In the genomic region with DNA sequence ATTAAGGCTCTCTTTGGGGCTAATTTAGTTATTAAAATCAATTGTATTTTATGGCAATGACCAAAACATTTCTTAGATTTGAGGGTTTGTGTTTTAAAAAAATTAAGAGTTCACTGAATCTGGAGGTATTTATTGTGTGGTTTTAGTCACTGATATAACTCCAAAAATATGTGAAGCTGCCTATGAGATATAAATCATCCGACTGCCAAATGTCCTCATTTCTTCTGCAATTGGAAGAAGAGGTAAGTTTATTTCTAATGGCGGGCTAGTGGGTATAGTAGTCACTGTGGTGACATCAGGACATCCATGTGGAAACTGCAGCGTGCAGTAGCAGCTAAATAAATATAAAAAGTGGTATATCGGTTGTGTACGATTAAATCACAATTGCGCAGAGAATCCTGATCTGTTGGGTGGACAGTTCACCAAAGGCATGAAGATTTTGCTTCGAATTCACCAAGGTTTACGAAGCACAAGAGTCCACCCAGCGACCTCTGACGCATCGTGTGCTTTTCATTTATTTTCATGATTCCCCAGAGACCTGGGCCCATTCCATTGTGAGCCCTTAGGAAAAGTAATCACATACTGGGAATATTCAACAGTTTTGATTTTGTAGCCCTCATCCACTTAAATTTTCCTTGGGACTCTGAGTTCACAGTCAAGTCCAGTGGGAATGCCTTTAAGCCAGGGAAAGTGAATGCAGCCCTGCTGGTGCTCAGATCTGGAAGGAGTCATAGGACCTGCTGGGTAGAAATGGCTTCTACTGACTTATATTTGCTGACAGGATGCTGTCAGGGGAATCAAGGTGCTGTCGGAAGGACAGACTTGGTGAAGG, we compare ENCODE assay signal across 19 cellular contexts.
DNase-seq lines count a peak whose midpoint lies in the region; ATAC-seq, FAIRE-seq and TF ChIP-seq lines count a peak whose summit lies in the region.
"Had no signal": no experiment of that assay in that cellular context is flagged by ENCODE, and none has a peak within 500 bp of the region (broad histone marks: within the 10 kb centered on the region; RNA-seq: fewer than 3 reads in every experiment).

No MANE protein-coding gene starts in this region.

- H2AFZ ChIP-seq in ACC112 (ENCODE audit: low read length, unreplicated experiment) (peak overlapping the region; percentile 60), astrocyte (ENCODE audit: low read depth, low read length) (no peak overlapping the region)
- H2AFZ ChIP-seq: parathyroid adenoma had no signal

- H3K27ac ChIP-seq in ACC112 (ENCODE audit: low read depth, low read length) (peak overlapping the region; percentile 80), astrocyte (ENCODE audit: low read depth, low read length) (peak overlapping the region; percentile 60)
- H3K27ac ChIP-seq: breast epithelium, esophagus squamous epithelium, parathyroid adenoma had no signal

- ATAC-seq in sciatic nerve (no peak), HG03442 (IDR thresholded peaks at IDR 0.05; ENCODE audit: unreplicated experiment) (no peak)
- ATAC-seq: left lobe of liver had no signal

- H3K27ac Mint-ChIP-seq in HFFc6 (peak overlapping the region; percentile 81), astrocyte (ENCODE audit: unreplicated experiment) (no peak overlapping the region)
- H3K27ac Mint-ChIP-seq: activated CD4-positive, alpha-beta T cell treated with anti-CD3 and anti-CD28 coated beads, Interleukin-2, amount 10 ng/mL, durations not matched to agents 24 days and 14 days; activated naive CD4-positive, alpha-beta T cell treated with anti-CD3 and anti-CD28 coated beads for 36 hours; type B pancreatic cell had no signal

- H3K4me3 ChIP-seq in ACC112 (ENCODE audit: low read depth, low read length) (peak overlapping the region; percentile 49; the same call in 1 of the 2 replicates), astrocyte (ENCODE audit: insufficient read depth, low read depth, low read length) (peak overlapping the region; percentile 24), BE2C (ENCODE audit: low read depth, low read length) (no peak overlapping the region)
- H3K4me3 ChIP-seq: breast epithelium, esophagus squamous epithelium had no signal

- DNase-seq in HFFc6 (peak; percentile 37), astrocyte (ENCODE audit: low read depth) (peak; percentile 71), kidney glomerular epithelial cell (lab: John Stamatoyannopoulos, UW) (peak; percentile 29), sciatic nerve (ENCODE audit: low spot score) (no peak), hippocampal formation (lab: John Stamatoyannopoulos, UW) (no peak), BE2C (no peak)
- DNase-seq: activated CD4-positive, alpha-beta T cell treated with anti-CD3 and anti-CD28 coated beads, Interleukin-2, amount 10 ng/mL, durations not matched to agents 24 days and 14 days; activated naive CD4-positive, alpha-beta T cell treated with anti-CD3 and anti-CD28 coated beads for 36 hours; esophagus squamous epithelium; GDM1; NCI-H2029; NCI-H524 treated with DMSO at 0.1 percent for 48 hours; OCI-M1 had no signal

- peaks cover 17% of the 10 kb centered on the region for H3K4me1 ChIP-seq in ACC112 (ENCODE audit: control insufficient read depth, insufficient read depth, low read length, unreplicated experiment)
- peaks cover 16% of the 10 kb centered on the region for H3K4me1 ChIP-seq in astrocyte (ENCODE audit: insufficient read depth, low read length)
- no peaks in the 10 kb centered on the region; the same call in 1 of the 2 replicates for H3K4me1 ChIP-seq in BE2C
- H3K4me1 ChIP-seq: breast epithelium, esophagus squamous epithelium, parathyroid adenoma had no signal

- TF ChIP-seq CTCF in HFFc6 (IDR thresholded peaks at IDR 0.05) (no peak), astrocyte (IDR thresholded peaks at IDR 0.05; ENCODE audit: insufficient read depth, low read depth, low read length) (no peak), BE2C (IDR thresholded peaks at IDR 0.05; ENCODE audit: low read depth, low read length) (no peak)

- H3K36me3 Mint-ChIP-seq in HFFc6 (ENCODE audit: low read depth) (no peaks in the 10 kb centered on the region), astrocyte (ENCODE audit: low read depth, unreplicated experiment) (no peaks in the 10 kb centered on the region)
- H3K36me3 Mint-ChIP-seq: type B pancreatic cell had no signal

- intact Hi-C loops in sciatic nerve (cut with DNase I): no loop called here

- H3K4me2 ChIP-seq in astrocyte (ENCODE audit: low read length): peak overlapping the region; percentile 66

- peak overlapping the region; percentile 30 for H3K9ac ChIP-seq in astrocyte (ENCODE audit: low read length)
- H3K9ac ChIP-seq: parathyroid adenoma had no signal

- H3K36me3 ChIP-seq in ACC112 (ENCODE audit: insufficient read depth, low read length) (no peaks in the 10 kb centered on the region), astrocyte (ENCODE audit: insufficient read depth, low read length) (no peaks in the 10 kb centered on the region), BE2C (no peaks in the 10 kb centered on the region)
- H3K36me3 ChIP-seq: breast epithelium, esophagus squamous epithelium had no signal

- FAIRE-seq in astrocyte (lab: Jason Lieb, UNC): peak; percentile 43

- no peaks in the 10 kb centered on the region for H4K20me1 ChIP-seq in astrocyte (ENCODE audit: insufficient read depth, low read length)

- H3K27me3 Mint-ChIP-seq in HFFc6 (ENCODE audit: insufficient read depth) (no peaks in the 10 kb centered on the region), astrocyte (ENCODE audit: low read depth, unreplicated experiment) (no peaks in the 10 kb centered on the region)
- H3K27me3 Mint-ChIP-seq: activated CD4-positive, alpha-beta T cell treated with anti-CD3 and anti-CD28 coated beads, Interleukin-2, amount 10 ng/mL, durations not matched to agents 24 days and 14 days; type B pancreatic cell had no signal

- no peaks in the 10 kb centered on the region for H3K9me3 Mint-ChIP-seq in HFFc6
- no peaks in the 10 kb centered on the region for H3K9me3 Mint-ChIP-seq in astrocyte (ENCODE audit: unreplicated experiment)
- H3K9me3 Mint-ChIP-seq: activated CD4-positive, alpha-beta T cell treated with anti-CD3 and anti-CD28 coated beads, Interleukin-2, amount 10 ng/mL, durations not matched to agents 24 days and 14 days; activated naive CD4-positive, alpha-beta T cell treated with anti-CD3 and anti-CD28 coated beads for 36 hours had no signal

- peak overlapping the region; percentile 74 for H3K4me3 Mint-ChIP-seq in HFFc6
- H3K4me3 Mint-ChIP-seq in astrocyte (ENCODE audit: unreplicated experiment): no peak overlapping the region
- H3K4me3 Mint-ChIP-seq: activated CD4-positive, alpha-beta T cell treated with anti-CD3 and anti-CD28 coated beads, Interleukin-2, amount 10 ng/mL, durations not matched to agents 24 days and 14 days; activated naive CD4-positive, alpha-beta T cell treated with anti-CD3 and anti-CD28 coated beads for 36 hours; type B pancreatic cell had no signal

- no peaks in the 10 kb centered on the region for H3K9me3 ChIP-seq in astrocyte (ENCODE audit: insufficient read depth, low read depth, low read length)
- no peaks in the 10 kb centered on the region for H3K9me3 ChIP-seq in BE2C
- H3K9me3 ChIP-seq: breast epithelium, esophagus squamous epithelium had no signal

- H3K4me1 Mint-ChIP-seq in HFFc6 (ENCODE audit: low read depth) (peaks cover 37% of the 10 kb centered on the region), astrocyte (ENCODE audit: low read depth, unreplicated experiment) (peaks cover 6% of the 10 kb centered on the region)
- H3K4me1 Mint-ChIP-seq: activated CD4-positive, alpha-beta T cell treated with anti-CD3 and anti-CD28 coated beads, Interleukin-2, amount 10 ng/mL, durations not matched to agents 24 days and 14 days had no signal

- no peaks in the 10 kb centered on the region for H3K79me2 ChIP-seq in ACC112 (ENCODE audit: control insufficient read depth, insufficient read depth, low read length, unreplicated experiment)
- H3K79me2 ChIP-seq in astrocyte (ENCODE audit: insufficient read depth, low read length): no peaks in the 10 kb centered on the region
- H3K79me2 ChIP-seq: parathyroid adenoma had no signal

- no peaks in the 10 kb centered on the region for H3K27me3 ChIP-seq in ACC112 (ENCODE audit: insufficient read depth, low read length)
- no peaks in the 10 kb centered on the region for H3K27me3 ChIP-seq in astrocyte (ENCODE audit: insufficient read depth, low read length)
- no peaks in the 10 kb centered on the region for H3K27me3 ChIP-seq in BE2C
- H3K27me3 ChIP-seq: esophagus squamous epithelium had no signal

Comparison
In these comparisons a context has a peak if more than half of its experiments do, and no peak if none do; other contexts are left out.
1. DNase-seq: peak in HFFc6 (single experiment), astrocyte (single experiment) and kidney glomerular epithelial cell (single experiment); none in sciatic nerve (single experiment), hippocampal formation (0 of 2) and BE2C (single experiment).